9 cellular contexts compared by ENCODE assay signal in the genomic region with DNA sequence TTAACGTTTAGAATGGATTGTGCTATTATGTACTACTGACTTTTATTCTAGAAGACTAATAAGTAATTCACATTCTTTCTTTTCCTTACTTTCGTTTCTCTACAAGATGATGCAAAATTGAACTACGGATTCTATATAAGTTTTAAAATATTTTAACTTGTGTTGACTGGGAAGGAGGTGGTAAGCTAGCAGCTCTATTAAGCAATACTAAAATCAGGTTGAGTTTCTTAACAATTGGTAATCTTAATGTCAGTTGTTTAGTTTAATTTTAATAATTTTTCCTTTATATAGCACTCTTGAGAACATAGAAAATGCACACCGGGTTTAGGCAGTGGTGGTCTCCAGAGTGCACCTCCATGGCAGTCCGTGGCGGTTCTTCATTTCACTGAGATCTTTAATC. TPM values are rescaled to one million over a fixed set of nuclear protein-coding genes. Genes with fewer than 3 reads are reported as not detected.
DNase-seq lines count a peak whose midpoint lies in the region; ATAC-seq and TF ChIP-seq lines count a peak whose summit lies in the region.
"Had no signal": no experiment of that assay in that cellular context is flagged by ENCODE, and none has a peak within 500 bp of the region (broad histone marks: within the 10 kb centered on the region; RNA-seq: fewer than 3 reads in every experiment).

No MANE protein-coding gene starts in this region.

- no peaks in the 10 kb centered on the region for H3K9me3 ChIP-seq in AG04450 (ENCODE audit: control insufficient read depth, insufficient read depth, low read length)
- no peaks in the 10 kb centered on the region for H3K9me3 ChIP-seq in IMR-90 (ENCODE audit: control insufficient read depth, insufficient read depth, low read length)
- no peaks in the 10 kb centered on the region for H3K9me3 ChIP-seq in muscle layer of duodenum (ENCODE audit: control insufficient read depth in 1 of 2, low read length in 2 of 2)
- no peaks in the 10 kb centered on the region for H3K9me3 ChIP-seq in thyroid gland

- peak overlapping the region; percentile 84 to 85; a peak in 2 of 4 replicates for H4K8ac ChIP-seq in IMR-90 (ENCODE audit: low read depth in 2 of 2, low read length in 2 of 2)

- in situ Hi-C loops in IMR-90 (cut with MboI; ENCODE audit: low sequenced_read_pairs): no loop called here
- in situ Hi-C loops in ACHN (cut with HindIII; ENCODE audit: low pct_ligation_motif_present, low pct_unique_long_range_greater_than_20kb, low sequenced_read_pairs): no loop called here

- H2AK9ac ChIP-seq in IMR-90 (replicated peaks; ENCODE audit: low read depth, low read length, poor library complexity): no peak overlapping the region

- no peaks in the 10 kb centered on the region for H3K36me3 Mint-ChIP-seq in MCF 10A (ENCODE audit: insufficient read depth, unreplicated experiment)

- no peak for DNase-seq in AG04450 (ENCODE audit: low read depth, low spot score)
- no peak for DNase-seq in IMR-90
- DNase-seq in MCF 10A (ENCODE audit: unreplicated experiment): no peak
- DNase-seq in omental fat pad (ENCODE audit: low spot score): no peak
- no peak for DNase-seq in NCI-H2227 (lab: John Stamatoyannopoulos, UW; ENCODE audit: unreplicated experiment)
- DNase-seq in ACHN: no peak
- no peak for DNase-seq in thyroid gland
- DNase-seq: SW 1271 had no signal

- POLR2A ChIA-PET in AG04450 (lab: Yijun Ruan, JAX): no interaction called here
- POLR2A ChIA-PET in IMR-90 (lab: Charles Lee; ENCODE audit: unreplicated experiment): no interaction called here
- POLR2A ChIA-PET in MCF 10A (lab: Yijun Ruan, JAX): interaction anchor here (0.8 to 1.5 kb wide), 5 partner anchors 16 to 174 kb away, joined by 3 to 8 read pairs (median 4); no protein-coding TSS in a partner anchor

- peak overlapping the region; percentile 79; the same call in 1 of the 2 replicates for H2BK120ac ChIP-seq in IMR-90 (ENCODE audit: low read depth, low read length)

- peaks cover 45% of the 10 kb centered on the region for H3K4me1 Mint-ChIP-seq in MCF 10A (ENCODE audit: insufficient read depth, unreplicated experiment)

- H3K4me1 ChIP-seq in IMR-90 (ENCODE audit: control insufficient read depth, insufficient read depth, low read length) (peaks cover 5% of the 10 kb centered on the region), muscle layer of duodenum (ENCODE audit: control insufficient read depth in 1 of 2, insufficient read depth in 2 of 2, low read length in 2 of 2) (peaks cover 8 to 30% of the 10 kb centered on the region in 2 donors), thyroid gland (peaks cover 8 to 16% of the 10 kb centered on the region in 2 donors)

- H3K9me3 Mint-ChIP-seq in MCF 10A (ENCODE audit: unreplicated experiment): no peaks in the 10 kb centered on the region

- dilution Hi-C loops in IMR-90 (cut with HindIII; ENCODE audit: low sequenced_read_pairs, unreplicated experiment): no loop called here

- H2BK15ac ChIP-seq in IMR-90 (ENCODE audit: low read depth, low read length): 0 out of 3 replicates have a peak overlapping the region, but pooled peaks have one; percentile 50

- no peak for TF ChIP-seq RAD21 in IMR-90 (IDR thresholded peaks at IDR 0.05; ENCODE audit: low read length)

- peak overlapping the region; percentile 90 for H3K4me3 Mint-ChIP-seq in MCF 10A (ENCODE audit: unreplicated experiment)

- intact Hi-C loops in IMR-90 (cut with micrococcal nuclease): loop anchor here (2.0 to 5.0 kb wide), 5 partner anchors 47 to 188 kb away; no protein-coding TSS in a partner anchor
- intact Hi-C loops in MCF 10A (cut with micrococcal nuclease): no loop called here
- intact Hi-C loops in thyroid gland (cut with DNase I): no loop called here

- peak overlapping the region; percentile 85 for H3K4me3 ChIP-seq in AG04450 (ENCODE audit: low read depth, low read length)
- H3K4me3 ChIP-seq in IMR-90 (ENCODE audit: insufficient read depth, low read depth, low read length): peak overlapping the region; percentile 99
- peak overlapping the region; percentile 89 to 91 for H3K4me3 ChIP-seq in muscle layer of duodenum (ENCODE audit: low read depth in 1 of 2, low read length in 2 of 2)
- no peak overlapping the region for H3K4me3 ChIP-seq in thyroid gland (replicated peaks in 1 of 3)

- TF ChIP-seq POLR2A in IMR-90 (IDR thresholded peaks at IDR 0.05; ENCODE audit: low read depth, low read length) (no peak), thyroid gland (IDR thresholded peaks at IDR 0.05) (no peak)

- no TSS peak for BruUV-seq in IMR-90 (replicated peaks; lab: Mats Ljungman, UMichigan)
- no TSS peak for BruUV-seq in MCF 10A (replicated peaks; lab: Mats Ljungman, UMichigan)

- peaks cover 6 to 42% of the 10 kb centered on the region in 2 experiments for H3K79me1 ChIP-seq in IMR-90 (ENCODE audit: low read depth in 1 of 2, low read length in 2 of 2)

- H2AK5ac ChIP-seq in IMR-90 (ENCODE audit: low read depth, low read length): no peak overlapping the region

- peaks cover 14% of the 10 kb centered on the region for H3K9me1 ChIP-seq in IMR-90 (ENCODE audit: insufficient read depth, low read length)

- CTCF ChIA-PET in AG04450 (lab: Charles Lee): interaction anchor here (0.9 to 1.0 kb wide), 2 partner anchors 43 to 77 kb away, joined by 3 to 9 read pairs; no protein-coding TSS in a partner anchor
- CTCF ChIA-PET in IMR-90 (lab: Yijun Ruan, JAX): interaction anchor here (1.3 kb wide), 1 partner anchor 77 kb away, joined by 5 read pairs; no protein-coding TSS in a partner anchor
- CTCF ChIA-PET in MCF 10A (lab: Yijun Ruan, JAX): interaction anchor here (0.6 to 1.3 kb wide), 3 partner anchors 16 to 175 kb away, joined by 4 to 5 read pairs (median 4); no protein-coding TSS in a partner anchor

- H4K91ac ChIP-seq in IMR-90 (ENCODE audit: insufficient read depth, low read depth, low read length): no peak overlapping the region

- H3K27me3 ChIP-seq in AG04450 (ENCODE audit: control insufficient read depth, insufficient read depth, low read length): no peaks in the 10 kb centered on the region
- no peaks in the 10 kb centered on the region for H3K27me3 ChIP-seq in IMR-90 (ENCODE audit: control insufficient read depth, insufficient read depth, low read length)
- H3K27me3 ChIP-seq in muscle layer of duodenum (ENCODE audit: low read depth, low read length): no peaks in the 10 kb centered on the region
- no peaks in the 10 kb centered on the region for H3K27me3 ChIP-seq in thyroid gland

- peak overlapping the region; percentile 92 for H3K4me2 ChIP-seq in IMR-90 (ENCODE audit: low read depth, low read length)

- H4K5ac ChIP-seq in IMR-90 (ENCODE audit: low read depth, low read length): no peak overlapping the region

- no peak overlapping the region for H2AFZ ChIP-seq in IMR-90 (replicated peaks; ENCODE audit: low read length, poor library complexity)

- TF ChIP-seq CTCF in AG04450 (IDR thresholded peaks at IDR 0.05; ENCODE audit: low read depth, low read length) (no peak), IMR-90 (conservative IDR thresholded peaks at IDR 0.05; ENCODE audit: low read depth, low read length) (no peak), MCF 10A (IDR thresholded peaks at IDR 0.05; ENCODE audit: unreplicated experiment) (no peak), omental fat pad (IDR thresholded peaks at IDR 0.05) (no peak), thyroid gland (IDR thresholded peaks at IDR 0.05) (no peak)

- peak overlapping the region; percentile 98 for H3K14ac ChIP-seq in IMR-90 (replicated peaks; ENCODE audit: low read depth, low read length)

- H4K20me1 ChIP-seq in IMR-90 (ENCODE audit: insufficient read depth, low read length): peaks cover 46% of the 10 kb centered on the region

- ATAC-seq in IMR-90 (ENCODE audit: low read depth) (no peak), omental fat pad (ENCODE audit: low FRiP score) (no peak)

- H3K36me3 ChIP-seq in IMR-90 (ENCODE audit: control insufficient read depth, insufficient read depth, low read length) (no peaks in the 10 kb centered on the region), muscle layer of duodenum (ENCODE audit: control insufficient read depth in 1 of 2, insufficient read depth in 2 of 2, low read length in 2 of 2) (no peaks in the 10 kb centered on the region), thyroid gland (no peaks in the 10 kb centered on the region)

- no peak overlapping the region for H2BK20ac ChIP-seq in IMR-90 (ENCODE audit: low read depth, low read length)

- peak overlapping the region; percentile 94 for H3K4ac ChIP-seq in IMR-90 (ENCODE audit: low read depth, low read length)

- H3K18ac ChIP-seq in IMR-90 (ENCODE audit: low read depth, low read length): peak overlapping the region; percentile 91

- peak overlapping the region; percentile 97 for H3K9ac ChIP-seq in IMR-90 (ENCODE audit: low read depth, low read length)

- WGBS in IMR-90 (ENCODE audit: extremely low coverage in 2 of 2, insufficient read length in 1 of 2), 2 experiments: no CpG with 5 or more reads among the region's 6 CpGs
- WGBS in thyroid gland, 2 donors: 58 to 64% methylated on average over 6 of the region's 6 CpGs

- peak overlapping the region; percentile 57 for H3K27ac Mint-ChIP-seq in MCF 10A (ENCODE audit: low read depth, unreplicated experiment)

- peak overlapping the region; percentile 98 for H2BK5ac ChIP-seq in IMR-90 (ENCODE audit: low read depth, low read length, poor library complexity, severe bottlenecking)

- no peaks in the 10 kb centered on the region for H3K27me3 Mint-ChIP-seq in MCF 10A (ENCODE audit: insufficient read depth, unreplicated experiment)

- H3K23ac ChIP-seq in IMR-90 (ENCODE audit: low read depth, low read length): peak overlapping the region; percentile 91

- H3K27ac ChIP-seq in AG04450 (ENCODE audit: low read depth, low read length) (no peak overlapping the region), IMR-90 (ENCODE audit: insufficient read depth, low read length) (peak overlapping the region; percentile 98; the same call in 1 of the 2 replicates), muscle layer of duodenum (ENCODE audit: low read length) (peak overlapping the region; percentile 76), thyroid gland (no peak overlapping the region)

- peak overlapping the region; percentile 97 for H3K56ac ChIP-seq in IMR-90 (ENCODE audit: extremely low read depth, insufficient read depth, low read length)

TF ChIP-seq in IMR-90, 13 proteins besides CTCF, POLR2A, EP300 and RAD21 (continues in another document):
- TF ChIP-seq NFE2L2 (IDR thresholded peaks at IDR 0.05; ENCODE audit: low read depth, low read length) (no peak), SMC3 (IDR thresholded peaks at IDR 0.05; ENCODE audit: low read depth, low read length) (no peak)

RNA-seq across cellular contexts. Expression of a gene that starts 1.3 kb away (rescaled TPM):
- polyA plus RNA-seq in AG04450 (2011; rRNA removed): 56.6 and 73.2 TPM in 2 replicates
- polyA minus RNA-seq in AG04450 (2011; rRNA and poly(A)+ RNA removed): 93.7 and 117 TPM in 2 replicates
- 169 and 222 TPM in 2 replicates for total RNA-seq in IMR-90 (2012; rRNA removed)
- 37.5 and 38.4 TPM in 2 replicates for polyA plus RNA-seq in IMR-90 (2012; rRNA removed)
- polyA plus RNA-seq in IMR-90 (2012; cell fraction: cytosol; rRNA removed): 11.7 and 18.8 TPM in 2 replicates
- polyA plus RNA-seq in IMR-90 (2012; cell fraction: nucleus; rRNA removed; ENCODE audit: low replicate concordance): 12.5 and 48.7 TPM in 2 replicates
- total RNA-seq in MCF 10A (2022): 9.8 and 10.9 TPM in 2 replicates
- total RNA-seq in omental fat pad: 10 to 100 TPM; 26.7 to 46.1 (median 38.2) TPM
- 10 to 100 TPM; 24.2 to 42.8 (median 30.8) TPM for total RNA-seq in thyroid gland

Comparison
In these comparisons a context has a peak if more than half of its experiments do, and no peak if none do; other contexts are left out.
1. H3K27ac ChIP-seq: peak in IMR-90 (single experiment) and muscle layer of duodenum (single experiment); none in AG04450 (single experiment) and thyroid gland (0 of 3).
2. H3K4me3 ChIP-seq: peak in AG04450 (single experiment), IMR-90 (single experiment) and muscle layer of duodenum (2 of 2); none in thyroid gland (0 of 3).